In genomic region chr1:175158133-175158532, GRCh38 we compare ENCODE assay signal across 19 cellular contexts. TPM values are rescaled to one million over a fixed set of nuclear protein-coding genes. Genes with fewer than 3 reads are reported as not detected.
A peak's percentile ranks its signal among the peaks of the same experiment; 100 is the strongest.
DNase-seq lines count a peak whose midpoint lies in the region; ATAC-seq, FAIRE-seq and TF ChIP-seq lines count a peak whose summit lies in the region.
"Had no signal": no experiment of that assay in that cellular context is flagged by ENCODE, and none has a peak within 500 bp of the region (broad histone marks: within the 10 kb centered on the region; RNA-seq: fewer than 3 reads in every experiment).

No MANE protein-coding gene starts in this region.

- no peaks in the 10 kb centered on the region for H3K9me3 Mint-ChIP-seq in activated CD4-positive, alpha-beta T cell treated with anti-CD3 and anti-CD28 coated beads for 36 hours (ENCODE audit: low read depth)
- H3K9me3 Mint-ChIP-seq in activated CD4-positive, alpha-beta T cell treated with anti-CD3 and anti-CD28 coated beads, Interleukin-2, amount 10 ng/mL, durations not matched to agents 7 days and 5 days, result no peaks in the 10 kb centered on the region
- H3K9me3 Mint-ChIP-seq in Calu3 (ENCODE audit: low read depth, unreplicated experiment), result no peaks in the 10 kb centered on the region
- H3K9me3 Mint-ChIP-seq: natural killer cell had no signal

- TF ChIP-seq CTCF in Calu3 (IDR thresholded peaks at IDR 0.05; ENCODE audit: unreplicated experiment) (no peak), keratinocyte (optimal IDR thresholded peaks at IDR 0.05 in 1 of 3, IDR thresholded peaks at IDR 0.05 in 1 of 3, conservative IDR thresholded peaks at IDR 0.05 in 1 of 3; ENCODE audit: extremely low read depth in 1 of 3, insufficient read depth in 2 of 3, low read length in 3 of 3) (no peak), BE2C (IDR thresholded peaks at IDR 0.05; ENCODE audit: low read depth, low read length) (no peak)

- CTCF ChIA-PET in activated CD4-positive, alpha-beta T cell treated with anti-CD3 and anti-CD28 coated beads for 36 hours (lab: Charles Lee), result interaction anchor here (1.7 to 4.1 kb wide), 2 partner anchors 12 to 162 kb away, joined by 11 to 183 read pairs; no protein-coding TSS in a partner anchor
- CTCF ChIA-PET in activated CD4-positive, alpha-beta T cell treated with anti-CD3 and anti-CD28 coated beads, Interleukin-2, amount 10 ng/mL, durations not matched to agents 7 days and 5 days (lab: Charles Lee), result interaction anchor here (2.7 kb wide), 1 partner anchor 36 kb away, joined by 6 read pairs; no protein-coding TSS in a partner anchor
- CTCF ChIA-PET in Calu3 (lab: Charles Lee), result no interaction called here

- H2AFZ ChIP-seq in keratinocyte (ENCODE audit: control insufficient read depth, low read length), result no peak overlapping the region

- H3K4me3 ChIP-seq in keratinocyte (ENCODE audit: control insufficient read depth in 2 of 3, extremely low read depth in 1 of 3, insufficient read depth in 2 of 3, low read depth in 1 of 3, low read length in 3 of 3), result no peak overlapping the region
- no peak overlapping the region for H3K4me3 ChIP-seq in BE2C (ENCODE audit: low read depth, low read length)
- H3K4me3 ChIP-seq: coronary artery, smooth muscle cell had no signal

- dilution Hi-C loops in keratinocyte (cut with MboI; ENCODE audit: extremely low pct_ligation_motif_present, low sequenced_read_pairs), result no loop called here

- H3K36me3 ChIP-seq in keratinocyte (ENCODE audit: control insufficient read depth in 2 of 2, extremely low read depth in 1 of 2, insufficient read depth in 2 of 2, low read length in 2 of 2) (peaks cover 22 to 27% of the 10 kb centered on the region in 2 experiments), BE2C (no peaks in the 10 kb centered on the region)

- H3K27ac Mint-ChIP-seq in activated CD4-positive, alpha-beta T cell treated with anti-CD3 and anti-CD28 coated beads for 36 hours, result peak overlapping the region; percentile 53
- no peak overlapping the region for H3K27ac Mint-ChIP-seq in activated CD4-positive, alpha-beta T cell treated with anti-CD3 and anti-CD28 coated beads, Interleukin-2, amount 10 ng/mL, durations not matched to agents 7 days and 5 days
- H3K27ac Mint-ChIP-seq in Calu3 (ENCODE audit: unreplicated experiment), result peak overlapping the region; percentile 3
- H3K27ac Mint-ChIP-seq: natural killer cell had no signal

- ATAC-seq in activated CD4-positive, alpha-beta T cell treated with anti-CD3 and anti-CD28 coated beads for 36 hours, result peak; percentile 52
- ATAC-seq: natural killer cell had no signal

- H3K9me3 ChIP-seq in keratinocyte (ENCODE audit: control insufficient read depth, low read depth, low read length), result no peaks in the 10 kb centered on the region
- no peaks in the 10 kb centered on the region for H3K9me3 ChIP-seq in BE2C

- H3K79me2 ChIP-seq in keratinocyte (ENCODE audit: control insufficient read depth, insufficient read depth, low read length), result no peaks in the 10 kb centered on the region

- H3K9ac ChIP-seq in keratinocyte (ENCODE audit: control insufficient read depth, extremely low read depth, insufficient read depth, low read length), result no peak overlapping the region

- H4K20me1 ChIP-seq in keratinocyte (ENCODE audit: control insufficient read depth, extremely low read depth, insufficient read depth, low read length), result no peaks in the 10 kb centered on the region

- peaks cover 18% of the 10 kb centered on the region for H3K36me3 Mint-ChIP-seq in activated CD4-positive, alpha-beta T cell treated with anti-CD3 and anti-CD28 coated beads for 36 hours (ENCODE audit: low read depth)
- peaks cover 48% of the 10 kb centered on the region for H3K36me3 Mint-ChIP-seq in activated CD4-positive, alpha-beta T cell treated with anti-CD3 and anti-CD28 coated beads, Interleukin-2, amount 10 ng/mL, durations not matched to agents 7 days and 5 days (ENCODE audit: low read depth)
- peaks cover 5% of the 10 kb centered on the region for H3K36me3 Mint-ChIP-seq in Calu3 (ENCODE audit: insufficient read depth, unreplicated experiment)

- intact Hi-C loops in activated CD4-positive, alpha-beta T cell treated with anti-CD3 and anti-CD28 coated beads for 36 hours (cut with DNase I, micrococcal nuclease), result no loop called here
- intact Hi-C loops in Calu3 (cut with micrococcal nuclease; ENCODE audit: unreplicated experiment), result no loop called here

- peaks cover 21% of the 10 kb centered on the region for H3K4me1 Mint-ChIP-seq in activated CD4-positive, alpha-beta T cell treated with anti-CD3 and anti-CD28 coated beads for 36 hours
- peaks cover 23% of the 10 kb centered on the region for H3K4me1 Mint-ChIP-seq in activated CD4-positive, alpha-beta T cell treated with anti-CD3 and anti-CD28 coated beads, Interleukin-2, amount 10 ng/mL, durations not matched to agents 7 days and 5 days
- H3K4me1 Mint-ChIP-seq in Calu3 (ENCODE audit: low read depth, unreplicated experiment), result no peaks in the 10 kb centered on the region

- peak; percentile 39 for DNase-seq in activated CD4-positive, alpha-beta T cell treated with anti-CD3 and anti-CD28 coated beads for 36 hours
- no peak for DNase-seq in activated CD4-positive, alpha-beta T cell treated with anti-CD3 and anti-CD28 coated beads, Interleukin-2, amount 10 ng/mL, durations not matched to agents 7 days and 5 days
- DNase-seq in Calu3, result no peak
- peak; percentile 57 for DNase-seq in SK-N-DZ (ENCODE audit: low spot score)
- no peak for DNase-seq in keratinocyte (ENCODE audit: low read depth, low spot score)
- no peak for DNase-seq in globus pallidus (ENCODE audit: low spot score)
- no peak for DNase-seq in KG1 (lab: John Stamatoyannopoulos, UW)
- no peak for DNase-seq in BE2C
- DNase-seq: COR-L47; Kasumi-1; natural killer cell; NCI-H1436; NCI-H446; stimulated activated naive CD4-positive, alpha-beta T cell treated with Interleukin-2 at 50 U/mL for 16 hours had no signal

- peaks cover 8% of the 10 kb centered on the region for H3K27me3 Mint-ChIP-seq in activated CD4-positive, alpha-beta T cell treated with anti-CD3 and anti-CD28 coated beads for 36 hours
- H3K27me3 Mint-ChIP-seq in activated CD4-positive, alpha-beta T cell treated with anti-CD3 and anti-CD28 coated beads, Interleukin-2, amount 10 ng/mL, durations not matched to agents 7 days and 5 days, result peaks cover 12% of the 10 kb centered on the region
- H3K27me3 Mint-ChIP-seq in Calu3 (ENCODE audit: unreplicated experiment), result peaks cover 13% of the 10 kb centered on the region

- no peak overlapping the region for H3K4me3 Mint-ChIP-seq in activated CD4-positive, alpha-beta T cell treated with anti-CD3 and anti-CD28 coated beads for 36 hours
- no peak overlapping the region for H3K4me3 Mint-ChIP-seq in activated CD4-positive, alpha-beta T cell treated with anti-CD3 and anti-CD28 coated beads, Interleukin-2, amount 10 ng/mL, durations not matched to agents 7 days and 5 days
- no peak overlapping the region for H3K4me3 Mint-ChIP-seq in Calu3 (ENCODE audit: low read depth, unreplicated experiment)
- H3K4me3 Mint-ChIP-seq: natural killer cell had no signal

- no peak overlapping the region for H3K4me2 ChIP-seq in keratinocyte (ENCODE audit: control insufficient read depth, extremely low read depth, insufficient read depth, low read depth, low read length)
- H3K4me2 ChIP-seq: smooth muscle cell had no signal

- BruUV-seq in Calu3 (replicated peaks; lab: Mats Ljungman, UMichigan), result no TSS peak

- no peak for FAIRE-seq in keratinocyte (lab: Jason Lieb, UNC)
- FAIRE-seq: TTC549, urothelium cell line had no signal

- H3K4me1 ChIP-seq in keratinocyte (ENCODE audit: control insufficient read depth, extremely low read depth, insufficient read depth, low read length), result peaks cover 16% of the 10 kb centered on the region
- H3K4me1 ChIP-seq in BE2C, result no peaks in the 10 kb centered on the region

- peaks cover 9% of the 10 kb centered on the region for H3K27me3 ChIP-seq in keratinocyte (ENCODE audit: control insufficient read depth, extremely low read depth, insufficient read depth, low read length)
- peaks cover 9% of the 10 kb centered on the region for H3K27me3 ChIP-seq in BE2C

- H3K27ac ChIP-seq in keratinocyte (ENCODE audit: control insufficient read depth, insufficient read depth, low read length), result peak overlapping the region; percentile 36
- H3K27ac ChIP-seq: coronary artery, HL-60 had no signal

- no peaks in the 10 kb centered on the region for H3K9me1 ChIP-seq in keratinocyte (ENCODE audit: control insufficient read depth, extremely low read depth, insufficient read depth, low read length)

- POLR2A ChIA-PET in activated CD4-positive, alpha-beta T cell treated with anti-CD3 and anti-CD28 coated beads for 36 hours (lab: Charles Lee), result no interaction called here
- POLR2A ChIA-PET in activated CD4-positive, alpha-beta T cell treated with anti-CD3 and anti-CD28 coated beads, Interleukin-2, amount 10 ng/mL, durations not matched to agents 7 days and 5 days (lab: Charles Lee), result no interaction called here

RNA-seq across cellular contexts. Expression of gene KIAA0040, which starts 34.4 kb away (rescaled TPM):
- 10 to 100 TPM; 25.4 to 26.1 TPM for total RNA-seq in activated CD4-positive, alpha-beta T cell treated with anti-CD3 and anti-CD28 coated beads for 36 hours
- 10 to 100 TPM; 64.1 to 67.1 TPM for total RNA-seq in activated CD4-positive, alpha-beta T cell treated with anti-CD3 and anti-CD28 coated beads, Interleukin-2, amount 10 ng/mL, durations not matched to agents 7 days and 5 days
- 24.3 and 33.4 TPM in 2 replicates for total RNA-seq in Calu3 (2022)
- polyA plus RNA-seq in SK-N-DZ (2014; cell fraction: cytosol; rRNA removed), result not detected in 2 replicates
- polyA plus RNA-seq in SK-N-DZ (2014; cell fraction: nucleus; rRNA removed), result not detected in 2 replicates
- polyA plus RNA-seq in keratinocyte, result 40.8 to 70.0 TPM (median 57.9 TPM) in 3 replicates
- polyA plus RNA-seq in keratinocyte (2011; ENCODE audit: low read depth), result 12.1 TPM
- polyA plus RNA-seq in keratinocyte (2011; cell fraction: cytosol; rRNA removed), result 34.3 and 56.5 TPM in 2 replicates
- polyA plus RNA-seq in keratinocyte (2011; cell fraction: nucleus; rRNA removed), result 46.6 and 47.4 TPM in 2 replicates
- polyA plus RNA-seq in keratinocyte (2012; ENCODE audit: low replicate concordance), result 12.5 and 40.7 TPM in 2 replicates
- polyA minus RNA-seq in keratinocyte, result 50.7 to 75.0 TPM (median 60.1 TPM) in 3 replicates
- polyA minus RNA-seq in keratinocyte (2011; cell fraction: cytosol; rRNA and poly(A)+ RNA removed), result 39.3 TPM
- 24.7 and 42.9 TPM in 2 replicates for polyA minus RNA-seq in keratinocyte (2011; cell fraction: nucleus; rRNA and poly(A)+ RNA removed)
- not detected for polyA plus RNA-seq in BE2C (2012; ENCODE audit: insufficient read depth, insufficient read length, low read depth)

Comparison
In these comparisons a context has a peak if more than half of its experiments do, and no peak if none do; other contexts are left out.
1. DNase-seq: peak in activated CD4-positive, alpha-beta T cell treated with anti-CD3 and anti-CD28 coated beads for 36 hours (single experiment) and SK-N-DZ (single experiment); none in activated CD4-positive, alpha-beta T cell treated with anti-CD3 and anti-CD28 coated beads, Interleukin-2, amount 10 ng/mL, durations not matched to agents 7 days and 5 days (single experiment), Calu3 (single experiment), keratinocyte (single experiment), globus pallidus (single experiment), KG1 (single experiment) and BE2C (single experiment).